ENCODE assay signal across 8 cellular contexts in the genomic region with DNA sequence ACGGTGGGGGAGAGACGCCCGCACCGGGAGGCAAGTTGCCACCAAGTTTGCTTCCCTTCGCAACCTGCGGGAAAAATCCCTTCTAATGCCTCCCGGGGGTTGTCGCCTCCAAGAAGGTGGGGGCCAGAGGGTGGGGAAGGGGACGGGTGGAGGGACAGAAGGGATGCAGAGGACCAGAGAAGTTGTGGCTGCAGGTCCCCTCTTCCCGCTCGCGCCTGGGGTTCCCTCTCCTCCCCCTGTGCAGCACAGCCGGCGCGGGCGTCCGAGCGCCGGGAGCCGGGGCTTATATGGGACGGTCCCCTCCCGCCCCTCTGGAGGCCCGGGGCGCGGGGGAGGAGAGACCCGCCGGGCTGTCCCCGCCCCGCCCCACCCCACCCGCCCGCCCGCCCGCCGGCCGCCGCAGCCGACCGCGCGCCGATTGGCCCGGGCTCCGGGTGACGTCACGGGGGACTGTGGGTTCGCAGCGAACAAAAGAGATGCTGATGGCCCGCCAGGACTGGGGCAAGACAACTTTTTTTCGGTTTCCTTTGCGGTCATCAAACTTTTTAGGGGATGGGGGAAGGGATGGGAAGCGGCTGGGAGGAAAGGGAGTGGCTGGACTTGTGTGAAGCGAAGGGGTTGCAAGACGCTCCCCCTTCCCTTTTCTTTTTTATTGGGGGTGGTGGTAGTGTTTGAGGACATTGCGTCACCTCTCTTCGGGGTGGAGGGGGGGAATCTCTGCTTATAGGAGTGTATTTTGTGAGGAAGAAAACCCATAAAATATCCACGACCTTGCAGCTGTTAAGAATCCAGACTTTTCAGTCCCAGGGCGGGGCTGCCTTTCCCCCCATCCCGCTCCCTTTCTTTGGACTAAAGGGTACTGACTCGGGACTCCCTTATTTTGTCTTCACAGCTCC. TPM values are rescaled to one million over a fixed set of nuclear protein-coding genes. Genes with fewer than 3 reads are reported as not detected.
DNase-seq lines count a peak whose midpoint lies in the region; ATAC-seq, FAIRE-seq and TF ChIP-seq lines count a peak whose summit lies in the region.

Gene FN1, minus strand, starts transcription at position 260 of the 896 bp plus-strand sequence. CDS start 266 bp downstream, outside the sequence.

- H3K27me3 ChIP-seq in CD8-positive, alpha-beta T cell (ENCODE audit: insufficient read depth, low read length): peaks cover 30% of the 10 kb centered on the region
- H3K27me3 ChIP-seq in ascending aorta (no peaks in the 10 kb centered on the region), right atrium auricular region (no peaks in the 10 kb centered on the region), prostate gland (replicated peaks; ENCODE audit: insufficient read depth) (no peaks in the 10 kb centered on the region)

- no peaks in the 10 kb centered on the region for H3K36me3 ChIP-seq in CD8-positive, alpha-beta T cell (ENCODE audit: insufficient read depth, low read length)
- H3K36me3 ChIP-seq in ascending aorta (peaks cover 2 to 24% of the 10 kb centered on the region in 2 donors), right atrium auricular region (peaks cover 8% of the 10 kb centered on the region), prostate gland (no peaks in the 10 kb centered on the region)

- under 1% methylated on average over 58 of the region's 59 CpGs for WGBS in prostate gland

- peak within 1 kb of the TSS; percentile 55 for H3K4me3 ChIP-seq in CD8-positive, alpha-beta T cell (ENCODE audit: low read depth, low read length)
- H3K4me3 ChIP-seq in ascending aorta (peak within 1 kb of the TSS; percentile 80), right atrium auricular region (peak within 1 kb of the TSS; percentile 63 to 69), prostate gland (peak within 1 kb of the TSS; percentile 44 to 59)

- CTCF ChIA-PET in CD8-positive, alpha-beta T cell (lab: Charles Lee): interaction anchor here (2.4 kb wide), 1 partner anchor 19 kb away, joined by 8 read pairs; no protein-coding TSS in a partner anchor
- CTCF ChIA-PET in T-cell (lab: Charles Lee): no interaction called here

- no peak within 1 kb of the TSS for H3K27ac ChIP-seq in CD8-positive, alpha-beta T cell (ENCODE audit: low read depth, low read length)
- H3K27ac ChIP-seq in ascending aorta (peak within 1 kb of the TSS; percentile 86 to 99), right atrium auricular region (peak within 1 kb of the TSS; percentile 87 to 88), prostate gland (peak within 1 kb of the TSS; percentile 70 to 72)

- TF ChIP-seq POLR2A in prostate gland (IDR thresholded peaks at IDR 0.05): no peak

- H3K27ac Mint-ChIP-seq in CD8-positive, alpha-beta T cell: no peak within 1 kb of the TSS
- H3K27ac Mint-ChIP-seq in T-cell: no peak within 1 kb of the TSS

- H3K9me3 Mint-ChIP-seq in CD8-positive, alpha-beta T cell: no peaks in the 10 kb centered on the region
- no peaks in the 10 kb centered on the region for H3K9me3 Mint-ChIP-seq in T-cell

- no peak for TF ChIP-seq CTCF in CD8-positive, alpha-beta T cell (IDR thresholded peaks at IDR 0.05)
- TF ChIP-seq CTCF in ascending aorta (IDR thresholded peaks at IDR 0.05): no peak
- no peak for TF ChIP-seq CTCF in right atrium auricular region (IDR thresholded peaks at IDR 0.05)
- no peak for TF ChIP-seq CTCF in prostate gland (IDR thresholded peaks at IDR 0.05)

- FAIRE-seq in HTR-8/SVneo (lab: Jason Lieb, UNC): no peak

- peak; percentile 27 to 70 (median 58) for DNase-seq in CD8-positive, alpha-beta T cell
- DNase-seq in HTR-8/SVneo (ENCODE audit: insufficient read length, low spot score) (peak; percentile 76), T-cell (peak in 33 of 34 experiments; percentile 13 to 66 (median 41)), ascending aorta (ENCODE audit: low spot score in 2 of 2) (peak; percentile 84 to 97), right atrium auricular region (ENCODE audit: low spot score) (peak; percentile 95), prostate gland (ENCODE audit: low spot score) (peak; percentile 77), ureter (ENCODE audit: low spot score) (peak; percentile 89)

- peaks cover 66% of the 10 kb centered on the region for H3K27me3 Mint-ChIP-seq in CD8-positive, alpha-beta T cell (ENCODE audit: low read depth)
- H3K27me3 Mint-ChIP-seq in T-cell: peaks cover 58 to 73% of the 10 kb centered on the region in 2 donors

- intact Hi-C loops in CD8-positive, alpha-beta T cell (cut with DNase I, micrococcal nuclease): loop anchor here in 1 of 2 experiments (5.0 kb wide), 1 partner anchor 509 kb away; no protein-coding TSS in a partner anchor
- intact Hi-C loops in ascending aorta (cut with DNase I) (loop anchor here (2.0 to 5.0 kb wide), 5 partner anchors 25 to 481 kb away; no protein-coding TSS in a partner anchor), prostate gland (cut with DNase I) (loop anchor here (10.0 kb wide), 1 partner anchor 841 kb away; no protein-coding TSS in a partner anchor)

- peaks cover 14% of the 10 kb centered on the region for H3K4me1 ChIP-seq in CD8-positive, alpha-beta T cell (ENCODE audit: insufficient read depth, low read length)
- H3K4me1 ChIP-seq in ascending aorta: peaks cover 9 to 18% of the 10 kb centered on the region in 2 donors
- H3K4me1 ChIP-seq in right atrium auricular region: peaks cover 0 to 14% of the 10 kb centered on the region in 2 donors
- H3K4me1 ChIP-seq in prostate gland (replicated peaks): no peaks in the 10 kb centered on the region

- peaks cover 17% of the 10 kb centered on the region for H3K4me1 Mint-ChIP-seq in CD8-positive, alpha-beta T cell (ENCODE audit: low read depth)
- peaks cover 12 to 22% (median 18%) of the 10 kb centered on the region in 3 donors for H3K4me1 Mint-ChIP-seq in T-cell

- peak within 1 kb of the TSS; percentile 82 for H3K4me3 Mint-ChIP-seq in CD8-positive, alpha-beta T cell
- H3K4me3 Mint-ChIP-seq in T-cell: peak within 1 kb of the TSS; percentile 72 to 78 (median 74)

- ATAC-seq in CD8-positive, alpha-beta T cell: peak; percentile 71
- peak; percentile 74 for ATAC-seq in GM21360 (IDR thresholded peaks at IDR 0.05; ENCODE audit: unreplicated experiment)
- peak; percentile 67 to 83 (median 73) for ATAC-seq in T-cell (replicated peaks in 1 of 4)

- H3K9me3 ChIP-seq in CD8-positive, alpha-beta T cell (ENCODE audit: low read length): no peaks in the 10 kb centered on the region
- H3K9me3 ChIP-seq in ascending aorta: no peaks in the 10 kb centered on the region
- H3K9me3 ChIP-seq in right atrium auricular region: no peaks in the 10 kb centered on the region
- H3K9me3 ChIP-seq in prostate gland: no peaks in the 10 kb centered on the region

- H3K36me3 Mint-ChIP-seq in CD8-positive, alpha-beta T cell: no peaks in the 10 kb centered on the region
- H3K36me3 Mint-ChIP-seq in T-cell: no peaks in the 10 kb centered on the region

- POLR2A ChIA-PET in CD8-positive, alpha-beta T cell (lab: Charles Lee): no interaction called here
- POLR2A ChIA-PET in T-cell (lab: Charles Lee): no interaction called here

RNA-seq across cellular contexts. Expression of gene FN1, which starts in this region (rescaled TPM):
- not detected for total RNA-seq in CD8-positive, alpha-beta T cell
- total RNA-seq in T-cell: 1 to 10 TPM in 3 of 5 donors, not detected in 2; 5.7 to 7.1 (median 6.7) TPM
- total RNA-seq in ascending aorta: 5,098 TPM
- 1,000 to 10,000 TPM in 1 of 2 donors, 100 to 1,000 TPM in 1; 369 to 1,092 TPM for total RNA-seq in right atrium auricular region
- 100 to 1,000 TPM in 1 of 2 donors, 10 to 100 TPM in 1; 84.2 to 257 TPM for total RNA-seq in prostate gland
- 125 TPM for total RNA-seq in ureter

Comparison
In these comparisons a context has a peak if more than half of its experiments do, and no peak if none do; other contexts are left out.
1. RNA of gene FN1 (total RNA-seq): 5,098 TPM in ascending aorta (single experiment), 369 to 1,092 TPM in right atrium auricular region, 84.2 to 257 TPM in prostate gland and 125 TPM in ureter (single experiment); 5.7 to 7.1 TPM in T-cell and not detected in CD8-positive, alpha-beta T cell; every median in the first group is over 10 times any median in the second.
2. Peak in DNase-seq, ATAC-seq and H3K4me3 ChIP-seq in CD8-positive, alpha-beta T cell; RNA of the gene not detected or under 1 TPM.
3. DNase-seq: peak in every context shown above with its lines; median percentile 95 in right atrium auricular region; 90 in ascending aorta; 89 in ureter; 77 in prostate gland; 76 in HTR-8/SVneo; 58 in CD8-positive, alpha-beta T cell; 41 in T-cell.
4. Peak in every context shown above with its lines, with median percentiles within 50 percentile points of each other: ATAC-seq and H3K4me3 ChIP-seq.